ENCODE assay signal across 31 cellular contexts in genomic region chr6:2305951-2306350, GRCh38.
A peak's percentile ranks its signal among the peaks of the same experiment; 100 is the strongest.
DNase-seq lines count a peak whose midpoint lies in the region; FAIRE-seq and TF ChIP-seq lines count a peak whose summit lies in the region.
"Had no signal": no experiment of that assay in that cellular context is flagged by ENCODE, and none has a peak within 500 bp of the region (broad histone marks: within the 10 kb centered on the region; RNA-seq: fewer than 3 reads in every experiment).

No MANE protein-coding gene starts in this region.

- peak overlapping the region in 2 of 4 donors; percentile 45 to 62 for H3K27ac ChIP-seq in Peyer's patch
- no peak overlapping the region for H3K27ac ChIP-seq in small intestine (ENCODE audit: low read depth in 1 of 2, low read length in 1 of 2)
- H3K27ac ChIP-seq: 22Rv1; A549; BLaER1; BLaER1 treated with 17β-estradiol and CSF1 and Interleukin-3, amounts not matched to agents 10 nM and 100 nM; C4-2B had no signal

- H3K36me3 ChIP-seq in Peyer's patch (no peaks in the 10 kb centered on the region), small intestine (ENCODE audit: control insufficient read depth in 2 of 2, insufficient read depth in 2 of 2, low read length in 2 of 2) (no peaks in the 10 kb centered on the region)
- H3K36me3 ChIP-seq: BE2C; BLaER1; BLaER1 treated with 17β-estradiol and CSF1 and Interleukin-3, amounts not matched to agents 10 nM and 100 nM had no signal

- no peaks in the 10 kb centered on the region for H3K27me3 ChIP-seq in Peyer's patch
- H3K27me3 ChIP-seq in small intestine (ENCODE audit: control insufficient read depth in 2 of 2, insufficient read depth in 2 of 2, low read length in 2 of 2): no peaks in the 10 kb centered on the region
- H3K27me3 ChIP-seq: BE2C; BLaER1; BLaER1 treated with 17β-estradiol and CSF1 and Interleukin-3, amounts not matched to agents 10 nM and 100 nM had no signal

- FAIRE-seq in small intestine (lab: Jason Lieb, UNC): no peak
- FAIRE-seq: A204.1, A549, D721Med had no signal

- H3K9me3 ChIP-seq in Peyer's patch: no peaks in the 10 kb centered on the region
- H3K9me3 ChIP-seq in small intestine (ENCODE audit: control insufficient read depth, low read depth): no peaks in the 10 kb centered on the region
- H3K9me3 ChIP-seq: A549, BE2C, BLaER1, Caco-2 had no signal

- no peak for TF ChIP-seq CTCF in Peyer's patch (IDR thresholded peaks at IDR 0.05)

- TF ChIP-seq POLR2A in Peyer's patch (IDR thresholded peaks at IDR 0.05): no peak

- DNase-seq in Peyer's patch (peak in 2 of 3 donors; percentile 53 to 68), small intestine (peak; percentile 66), foreskin melanocyte (no peak), hippocampal formation (lab: John Stamatoyannopoulos, UW) (no peak)
- DNase-seq: 8988T; ACHN; AML-193; BE2C; C1 segment of cervical spinal cord; Caco-2; Calu3; CD4-positive, alpha-beta memory T cell; CD4-positive, alpha-beta T cell; CD4-positive, CD25-positive, alpha-beta regulatory T cell; CD8-positive, alpha-beta memory T cell; CD8-positive, alpha-beta T cell; COR-L47; DMS 273 treated with DMSO at 0.1 percent for 48 hours; DMS153; DMS53; DMS79; DMS79 treated with DMSO at 0.1 percent for 48 hours; DND-41; EL had no signal

- WGBS in small intestine, 3 donors: 33 to 86% (median 47%) methylated on average over 5 of the region's 5 CpGs

- H3K4me1 ChIP-seq in Peyer's patch (peaks cover 0 to 30% (median 0%) of the 10 kb centered on the region in 4 donors), small intestine (ENCODE audit: control insufficient read depth in 2 of 2, insufficient read depth in 1 of 2, low read depth in 1 of 2, low read length in 1 of 2) (peaks cover 4 to 7% of the 10 kb centered on the region in 2 donors)
- H3K4me1 ChIP-seq: A549; BE2C; BLaER1; BLaER1 treated with 17β-estradiol and CSF1 and Interleukin-3, amounts not matched to agents 10 nM and 100 nM had no signal

- H3K4me3 ChIP-seq in Peyer's patch (peak overlapping the region in 1 of 4 donors; percentile 19), small intestine (ENCODE audit: low read depth in 1 of 2, low read length in 2 of 2) (no peak overlapping the region)
- H3K4me3 ChIP-seq: A549; BLaER1; BLaER1 treated with 17β-estradiol and CSF1 and Interleukin-3, amounts not matched to agents 10 nM and 100 nM had no signal

Comparison
In these comparisons a context has a peak if more than half of its experiments do, and no peak if none do; other contexts are left out.
1. DNase-seq: peak in Peyer's patch (2 of 3) and small intestine (single experiment); none in foreskin melanocyte (single experiment) and hippocampal formation (0 of 2).